8 cellular contexts compared by ENCODE assay signal in genomic region chr3:64533565-64534317, GRCh38.
DNase-seq lines count a peak whose midpoint lies in the region; ATAC-seq, FAIRE-seq and TF ChIP-seq lines count a peak whose summit lies in the region.

No MANE protein-coding gene starts in this region.

- peaks cover 28% of the 10 kb centered on the region for H3K4me1 Mint-ChIP-seq in endodermal cell

- no peaks in the 10 kb centered on the region for H3K36me3 ChIP-seq in WERI-Rb-1
- peaks cover 5% of the 10 kb centered on the region for H3K36me3 ChIP-seq in endodermal cell (ENCODE audit: control insufficient read depth, insufficient read depth, low read length)
- peaks cover 0 to 3% of the 10 kb centered on the region in 2 experiments for H3K36me3 ChIP-seq in mesenchymal stem cell (ENCODE audit: control insufficient read depth in 1 of 2, insufficient read depth in 2 of 2, low read depth in 1 of 2, low read length in 2 of 2)

- H3K9ac ChIP-seq in endodermal cell (ENCODE audit: extremely low read depth, low read length, poor library complexity, severe bottlenecking) (no peak overlapping the region), mesenchymal stem cell (ENCODE audit: low read length) (peak overlapping the region; percentile 70)

- H3K4me3 Mint-ChIP-seq in endodermal cell = no peak overlapping the region

- TF ChIP-seq CTCF in WERI-Rb-1 (IDR thresholded peaks at IDR 0.05; ENCODE audit: low read depth, low read length) (peak; percentile 92), endodermal cell (conservative IDR thresholded peaks at IDR 0.05) (peak; percentile 99)

- no peaks in the 10 kb centered on the region for H3K27me3 ChIP-seq in WERI-Rb-1 (ENCODE audit: insufficient read depth, low read depth, severe bottlenecking)
- H3K27me3 ChIP-seq in endodermal cell (ENCODE audit: control insufficient read depth, insufficient read depth, low read length, poor library complexity, severe bottlenecking) = peaks cover 5% of the 10 kb centered on the region
- peaks cover 5 to 15% of the 10 kb centered on the region in 2 experiments for H3K27me3 ChIP-seq in mesenchymal stem cell (ENCODE audit: control insufficient read depth in 1 of 2, insufficient read depth in 1 of 2, low read length in 2 of 2)

- no peak overlapping the region for H2AFZ ChIP-seq in mesenchymal stem cell (ENCODE audit: low read depth, low read length)

- peaks cover 26% of the 10 kb centered on the region for H3K27me3 Mint-ChIP-seq in endodermal cell (ENCODE audit: insufficient read depth)

- peak; percentile 98 for ATAC-seq in HG03139 (IDR thresholded peaks at IDR 0.05; ENCODE audit: unreplicated experiment)

- whole genome bisulfite sequencing in endodermal cell (ENCODE audit: insufficient coverage in 1 of 2, insufficient read length in 1 of 2), 2 experiments = 13 to 18% methylated on average over 11 to 15 of the region's 15 CpGs
- WGBS in mesenchymal stem cell = 15% methylated on average over 15 of the region's 15 CpGs

- peak overlapping the region in 1 of 2 experiments; percentile 21 for H3K18ac ChIP-seq in mesenchymal stem cell (ENCODE audit: low read depth in 1 of 2, low read length in 2 of 2)

- H3K4me1 ChIP-seq in endodermal cell (ENCODE audit: control insufficient read depth, insufficient read depth, low read length) (peaks cover 7% of the 10 kb centered on the region), mesenchymal stem cell (ENCODE audit: control insufficient read depth, insufficient read depth, low read depth, low read length) (no peaks in the 10 kb centered on the region)

- peak overlapping the region in 1 of 2 experiments; percentile 31 for H2BK12ac ChIP-seq in mesenchymal stem cell (ENCODE audit: low read length in 2 of 2)

- no peak overlapping the region for H2BK120ac ChIP-seq in mesenchymal stem cell (ENCODE audit: low read depth, low read length)

- no peak overlapping the region for H3K27ac ChIP-seq in WERI-Rb-1
- H3K27ac ChIP-seq in endodermal cell (ENCODE audit: low read depth, low read length) = no peak overlapping the region
- no peak overlapping the region for H3K27ac ChIP-seq in mesenchymal stem cell (ENCODE audit: low read length, poor library complexity, severe bottlenecking)

- H2BK15ac ChIP-seq in mesenchymal stem cell (ENCODE audit: low read depth, poor library complexity, severe bottlenecking) = no peak overlapping the region

- H3K23ac ChIP-seq in mesenchymal stem cell (ENCODE audit: low read length in 2 of 2) = no peak overlapping the region

- H3K4me3 ChIP-seq in WERI-Rb-1 (ENCODE audit: low read depth, low read length) = no peak overlapping the region
- no peak overlapping the region for H3K4me3 ChIP-seq in endodermal cell (ENCODE audit: low read length)
- peak overlapping the region in 1 of 2 experiments; percentile 45 for H3K4me3 ChIP-seq in mesenchymal stem cell (ENCODE audit: insufficient read depth in 1 of 2, low read depth in 1 of 2, low read length in 2 of 2)

- H4K91ac ChIP-seq in mesenchymal stem cell (ENCODE audit: low read length) = no peak overlapping the region

- no peak overlapping the region for H3K4ac ChIP-seq in mesenchymal stem cell (ENCODE audit: low read depth in 1 of 2, low read length in 2 of 2)

- H2AK5ac ChIP-seq in mesenchymal stem cell (ENCODE audit: low read length, severe bottlenecking) = no peak overlapping the region

- peaks cover 2% of the 10 kb centered on the region for H3K36me3 Mint-ChIP-seq in endodermal cell (ENCODE audit: low read depth)

- no peaks in the 10 kb centered on the region for H3K79me1 ChIP-seq in mesenchymal stem cell (replicated peaks; ENCODE audit: low read length, poor library complexity, severe bottlenecking)

- DNase-seq in CMK (ENCODE audit: low read depth) (peak; percentile 25), GM19239 (ENCODE audit: insufficient read length, low spot score) (peak; percentile 34), NCI-H2171 (lab: John Stamatoyannopoulos, UW) (peak; percentile 62), WERI-Rb-1 (peak; percentile 91), endodermal cell (peak; percentile 96), mesenchymal stem cell (peak; percentile 89)
- DNase-seq in stimulated activated CD8-positive, alpha-beta memory T cell treated with anti-CD3 and anti-CD28 coated beads, Interleukin-7, amount 100 ng/mL, for 24 hours (ENCODE audit: low read depth) = peak; percentile 7

- no peak for FAIRE-seq in GM19239 (lab: Jason Lieb, UNC)

- H4K8ac ChIP-seq in mesenchymal stem cell (ENCODE audit: low read length) = no peak overlapping the region

- H3K9me3 ChIP-seq in WERI-Rb-1 (ENCODE audit: severe bottlenecking) (no peaks in the 10 kb centered on the region), endodermal cell (ENCODE audit: control insufficient read depth, low read length) (no peaks in the 10 kb centered on the region), mesenchymal stem cell (ENCODE audit: control insufficient read depth, low read length) (no peaks in the 10 kb centered on the region)

- no peak overlapping the region for H2BK5ac ChIP-seq in mesenchymal stem cell (ENCODE audit: low read depth, low read length, poor library complexity, severe bottlenecking)

- no peaks in the 10 kb centered on the region for H3K9me3 Mint-ChIP-seq in endodermal cell

- peak overlapping the region; percentile 48 for H3K4me2 ChIP-seq in mesenchymal stem cell (ENCODE audit: low read length, poor library complexity, severe bottlenecking)

- H3K27ac Mint-ChIP-seq in endodermal cell = no peak overlapping the region

- H3K14ac ChIP-seq in mesenchymal stem cell (ENCODE audit: low read length in 2 of 2) = no peak overlapping the region

Comparison
In these comparisons a context has a peak if more than half of its experiments do, and no peak if none do; other contexts are left out.
1. DNase-seq: peak in every context shown above with its lines; median percentile 96 in endodermal cell; 91 in WERI-Rb-1; 89 in mesenchymal stem cell; 62 in NCI-H2171; 34 in GM19239; 25 in CMK; 7 in stimulated activated CD8-positive, alpha-beta memory T cell treated with anti-CD3 and anti-CD28 coated beads, Interleukin-7, amount 100 ng/mL, for 24 hours.